Comparison of ENCODE assay signal across 2 cellular contexts in the genomic region with DNA sequence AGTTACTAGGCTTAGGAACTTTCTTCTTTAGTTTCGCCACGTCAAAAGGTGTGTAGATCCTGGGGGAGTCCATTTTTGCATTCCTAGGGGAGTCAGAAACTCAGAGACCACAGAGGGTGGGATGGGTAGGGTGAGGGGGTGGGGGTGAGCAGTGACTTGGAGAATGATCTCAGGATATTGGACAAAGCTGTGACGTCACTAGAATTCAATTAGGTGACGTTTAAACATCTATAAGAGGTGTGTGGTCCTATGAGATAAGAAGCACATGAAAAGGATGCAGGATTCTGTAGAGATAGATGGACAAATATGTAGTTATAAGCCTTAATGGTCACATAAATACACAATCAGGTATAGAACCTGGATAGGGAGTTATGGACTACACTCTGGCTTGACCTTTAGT.
TF ChIP-seq lines count a peak whose summit lies in the region.

No MANE protein-coding gene starts in this region.

TF ChIP-seq in HepG2, 621 proteins besides CTCF, POLR2A, EP300 and RAD21:
- no peak for TF ChIP-seq ZNF747 (CRISPR knock-in tag; IDR thresholded peaks at IDR 0.05; ENCODE audit: borderline replicate concordance)
- TF ChIP-seq ATF7 (IDR thresholded peaks at IDR 0.05), result peak; percentile 88
- TF ChIP-seq ATF7 (CRISPR knock-in tag; IDR thresholded peaks at IDR 0.05), result no peak
- TF ChIP-seq ATM (IDR thresholded peaks at IDR 0.05; ENCODE audit: borderline replicate concordance), result no peak
- TF ChIP-seq, protein P1, sequence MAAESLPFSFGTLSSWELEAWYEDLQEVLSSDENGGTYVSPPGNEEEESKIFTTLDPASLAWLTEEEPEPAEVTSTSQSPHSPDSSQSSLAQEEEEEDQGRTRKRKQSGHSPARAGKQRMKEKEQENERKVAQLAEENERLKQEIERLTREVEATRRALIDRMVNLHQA (CRISPR knock-in tag; IDR thresholded peaks at IDR 0.05), result no peak
- TF ChIP-seq SP140L (CRISPR knock-in tag; IDR thresholded peaks at IDR 0.05; ENCODE audit: borderline replicate concordance), result no peak
- peak; percentile 98 for TF ChIP-seq CREB1 (IDR thresholded peaks at IDR 0.05)
- no peak for TF ChIP-seq CREB1 (CRISPR knock-in tag; IDR thresholded peaks at IDR 0.05)

TF ChIP-seq in K562, 482 proteins besides CTCF, POLR2A, EP300 and RAD21:
- TF ChIP-seq ATF7 (IDR thresholded peaks at IDR 0.05) (no peak), ATF1 (CRISPR knock-in tag; IDR thresholded peaks at IDR 0.05) (no peak), ATF1 (tag; IDR thresholded peaks at IDR 0.05) (peak; percentile 37; the same call in 1 of the 2 replicates)
- TF ChIP-seq, protein P2, sequence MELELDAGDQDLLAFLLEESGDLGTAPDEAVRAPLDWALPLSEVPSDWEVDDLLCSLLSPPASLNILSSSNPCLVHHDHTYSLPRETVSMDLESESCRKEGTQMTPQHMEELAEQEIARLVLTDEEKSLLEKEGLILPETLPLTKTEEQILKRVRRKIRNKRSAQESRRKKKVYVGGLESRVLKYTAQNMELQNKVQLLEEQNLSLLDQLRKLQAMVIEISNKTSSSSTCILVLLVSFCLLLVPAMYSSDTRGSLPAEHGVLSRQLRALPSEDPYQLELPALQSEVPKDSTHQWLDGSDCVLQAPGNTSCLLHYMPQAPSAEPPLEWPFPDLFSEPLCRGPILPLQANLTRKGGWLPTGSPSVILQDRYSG (tag; conservative IDR thresholded peaks at IDR 0.05; ENCODE audit: low read depth), result no peak
